In genomic region chr12:40614923-40615322, GRCh38 we compare ENCODE assay signal across 15 cellular contexts.
A peak's percentile ranks its signal among the peaks of the same experiment; 100 is the strongest.
DNase-seq lines count a peak whose midpoint lies in the region; ATAC-seq and TF ChIP-seq lines count a peak whose summit lies in the region.
"Had no signal": no experiment of that assay in that cellular context is flagged by ENCODE, and none has a peak within 500 bp of the region (broad histone marks: within the 10 kb centered on the region; RNA-seq: fewer than 3 reads in every experiment).

No MANE protein-coding gene starts in this region.

- intact Hi-C loops in left ventricle myocardium inferior (cut with micrococcal nuclease), result no loop called here

- DNase-seq in NOMO-1 (lab: John Stamatoyannopoulos, UW; ENCODE audit: unreplicated experiment in 2 of 2) (peak; percentile 8 to 63), dermis blood vessel endothelial cell (no peak), left ventricle myocardium inferior (no peak)
- DNase-seq in effector CD8-positive, alpha-beta T cell (lab: John Stamatoyannopoulos, UW), result no peak
- DNase-seq: erythroblast, IMR-90, NCI-H1436 treated with DMSO at 0.1 percent for 48 hours, NCI-H82, SHP77 treated with DMSO at 0.1 percent for 48 hours had no signal

- H3K27ac ChIP-seq in left ventricle myocardium inferior (replicated peaks), result no peak overlapping the region
- H3K27ac ChIP-seq: hepatocyte, right atrium auricular region had no signal

- H3K4me1 ChIP-seq in left ventricle myocardium inferior, result no peaks in the 10 kb centered on the region
- H3K4me1 ChIP-seq: right atrium auricular region had no signal

- H3K27me3 ChIP-seq in left ventricle myocardium inferior (ENCODE audit: low read depth), result no peaks in the 10 kb centered on the region
- H3K27me3 ChIP-seq: hepatocyte, right atrium auricular region had no signal

- H3K36me3 ChIP-seq in left ventricle myocardium inferior, result no peaks in the 10 kb centered on the region
- H3K36me3 ChIP-seq: right atrium auricular region had no signal

- no peak overlapping the region for H3K4me3 ChIP-seq in left ventricle myocardium inferior
- H3K4me3 ChIP-seq: hepatocyte, right atrium auricular region had no signal

- ATAC-seq in GM18499 (IDR thresholded peaks at IDR 0.05; ENCODE audit: insufficient read depth, unreplicated experiment), result peak; percentile 93
- ATAC-seq in GM19463 (IDR thresholded peaks at IDR 0.05; ENCODE audit: unreplicated experiment), result peak; percentile 73
- ATAC-seq in HG02938 (IDR thresholded peaks at IDR 0.05; ENCODE audit: unreplicated experiment), result peak; percentile 58
- ATAC-seq in HG03175 (IDR thresholded peaks at IDR 0.05; ENCODE audit: unreplicated experiment), result no peak

- no peak for TF ChIP-seq CTCF in left ventricle myocardium inferior (IDR thresholded peaks at IDR 0.05; ENCODE audit: borderline replicate concordance)

- H3K9me3 ChIP-seq in left ventricle myocardium inferior (replicated peaks), result peaks cover 5% of the 10 kb centered on the region
- H3K9me3 ChIP-seq: right atrium auricular region had no signal

Comparison
In these comparisons a context has a peak if more than half of its experiments do, and no peak if none do; other contexts are left out.
1. DNase-seq: peak in NOMO-1 (2 of 2); none in effector CD8-positive, alpha-beta T cell (single experiment), dermis blood vessel endothelial cell (single experiment) and left ventricle myocardium inferior (single experiment).